Comparison of ENCODE assay signal across 13 cellular contexts in the genomic region with DNA sequence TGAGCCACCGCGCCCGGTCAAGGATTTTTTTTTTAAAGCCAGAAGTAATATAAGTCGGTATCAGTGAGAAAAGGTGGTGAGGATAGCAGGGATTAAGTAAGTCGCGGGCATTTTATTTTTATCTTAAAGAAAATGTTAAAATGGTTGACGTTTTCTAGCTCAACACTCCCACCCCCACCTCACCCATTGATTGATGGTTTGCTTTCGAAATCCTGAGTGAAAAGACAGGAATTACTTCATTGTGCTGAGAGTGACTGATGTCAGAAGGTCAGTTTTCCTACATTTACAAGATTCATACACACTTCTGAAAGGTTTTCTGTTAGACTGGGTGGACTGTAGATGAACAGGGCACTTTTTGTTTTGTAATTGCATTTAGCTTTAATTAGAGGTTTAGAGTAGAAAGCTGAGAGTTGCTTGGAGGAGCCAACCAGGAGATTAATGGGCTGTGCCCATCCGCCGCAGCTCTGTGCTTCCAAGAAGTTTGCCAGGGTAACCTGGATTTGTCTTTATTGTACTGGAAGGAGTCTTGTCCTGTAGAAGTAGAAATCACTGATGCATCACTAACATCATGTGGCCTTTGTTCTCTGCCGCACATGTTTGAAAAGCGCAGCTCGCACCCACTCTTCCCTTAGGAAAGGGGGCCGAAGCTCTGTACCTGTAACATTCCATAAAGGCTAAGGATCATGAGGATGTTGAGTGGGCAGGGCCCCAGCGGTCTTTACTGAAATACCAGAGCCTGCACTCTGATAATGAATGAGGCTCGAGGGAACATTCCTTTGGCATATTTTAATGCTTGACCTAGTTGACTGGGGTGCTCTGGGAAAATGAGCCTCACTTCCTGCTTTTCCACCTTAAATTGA.
DNase-seq lines count a peak whose midpoint lies in the region; ATAC-seq and TF ChIP-seq lines count a peak whose summit lies in the region.
"Had no signal": no experiment of that assay in that cellular context is flagged by ENCODE, and none has a peak within 500 bp of the region (broad histone marks: within the 10 kb centered on the region; RNA-seq: fewer than 3 reads in every experiment).

No MANE protein-coding gene starts in this region.

- no peak for ATAC-seq in gastrocnemius medialis
- no peak for ATAC-seq in GM18868 (IDR thresholded peaks at IDR 0.05; ENCODE audit: unreplicated experiment)
- ATAC-seq: activated naive CD8-positive, alpha-beta T cell treated with anti-CD3 and anti-CD28 coated beads, Interleukin-2, amount 50 U/mL, for 24 hours had no signal

- H3K9me3 ChIP-seq in testis (no peaks in the 10 kb centered on the region), gastrocnemius medialis (no peaks in the 10 kb centered on the region)

- H3K4me3 ChIP-seq in epithelial cell of proximal tubule (ENCODE audit: low read depth, low read length): peak overlapping the region; percentile 27
- no peak overlapping the region for H3K4me3 ChIP-seq in testis
- no peak overlapping the region for H3K4me3 ChIP-seq in gastrocnemius medialis
- H3K4me3 ChIP-seq: skin epidermis had no signal

- TF ChIP-seq POLR2A in testis (IDR thresholded peaks at IDR 0.05) (no peak), gastrocnemius medialis (IDR thresholded peaks at IDR 0.05) (no peak)

- TF ChIP-seq CTCF in epithelial cell of proximal tubule (conservative IDR thresholded peaks at IDR 0.05; ENCODE audit: low read depth, low read length): no peak
- no peak for TF ChIP-seq CTCF in testis (IDR thresholded peaks at IDR 0.05)
- no peak for TF ChIP-seq CTCF in gastrocnemius medialis (IDR thresholded peaks at IDR 0.05 in 4 of 5, conservative IDR thresholded peaks at IDR 0.05 in 1 of 5)

- DNase-seq in NCI-H2227 treated with DMSO at 0.1 percent for 48 hours (lab: John Stamatoyannopoulos, UW): peak; percentile 62
- peak; percentile 73 for DNase-seq in epithelial cell of proximal tubule (ENCODE audit: low read depth)
- DNase-seq in left kidney (ENCODE audit: low read depth, low spot score): peak; percentile 82
- no peak for DNase-seq in testis
- DNase-seq in activated CD4-positive, alpha-beta T cell treated with anti-CD3 and anti-CD28 coated beads for 1 hour: no peak
- DNase-seq in gastrocnemius medialis: no peak
- DNase-seq: activated B cell treated with CpG ODN at 0.5 μM for 24 hours; activated naive CD8-positive, alpha-beta T cell treated with anti-CD3 and anti-CD28 coated beads, Interleukin-2, amount 50 U/mL, for 24 hours; activated T-cell treated with anti-CD3 and anti-CD28 coated beads for 4 hours; NCI-H1048; NCI-H526 treated with DMSO at 0.1 percent for 48 hours had no signal

- WGBS in testis, 2 donors: 67 to 77% methylated on average over 16 of the region's 16 CpGs

- peaks cover 30% of the 10 kb centered on the region for H3K4me1 ChIP-seq in testis
- H3K4me1 ChIP-seq in gastrocnemius medialis: peaks cover 0 to 17% of the 10 kb centered on the region in 2 donors

- H3K27ac ChIP-seq in testis (peak overlapping the region; percentile 18 to 43), gastrocnemius medialis (no peak overlapping the region)
- H3K27ac ChIP-seq: skin epidermis had no signal

- intact Hi-C loops in testis (cut with DNase I; ENCODE audit: low total_unique reads) (no loop called here), gastrocnemius medialis (cut with DNase I; ENCODE audit: low total_unique reads) (no loop called here)

- no peaks in the 10 kb centered on the region for H3K36me3 ChIP-seq in testis (ENCODE audit: low read depth, missing control alignments)
- H3K36me3 ChIP-seq in gastrocnemius medialis: no peaks in the 10 kb centered on the region

- H3K27me3 ChIP-seq in testis: no peaks in the 10 kb centered on the region
- H3K27me3 ChIP-seq in gastrocnemius medialis: no peaks in the 10 kb centered on the region

- in situ Hi-C loops in gastrocnemius medialis (cut with MboI; ENCODE audit: low sequenced_read_pairs in 4 of 4): no loop called here

Comparison
In these comparisons a context has a peak if more than half of its experiments do, and no peak if none do; other contexts are left out.
1. DNase-seq: peak in NCI-H2227 treated with DMSO at 0.1 percent for 48 hours (single experiment), epithelial cell of proximal tubule (single experiment) and left kidney (single experiment); none in testis (single experiment), activated CD4-positive, alpha-beta T cell treated with anti-CD3 and anti-CD28 coated beads for 1 hour (single experiment) and gastrocnemius medialis (0 of 2).
2. H3K27ac ChIP-seq: peak in testis (2 of 2); none in gastrocnemius medialis (0 of 4).